11 cellular contexts compared by ENCODE assay signal in genomic region chr3:115702598-115702997, GRCh38.
"Had no signal": no experiment of that assay in that cellular context is flagged by ENCODE, and none has a peak within 500 bp of the region (broad histone marks: within the 10 kb centered on the region; RNA-seq: fewer than 3 reads in every experiment).

No MANE protein-coding gene starts in this region.

- FAIRE-seq: H1, H54 had no signal

- H3K9me3 Mint-ChIP-seq: GM23338, H9, HFFc6 had no signal

- H3K9me3 ChIP-seq: HAP-1 had no signal

- H3K4me2 ChIP-seq: GM23338 had no signal

- H3K36me3 ChIP-seq: HAP-1 had no signal

- DNase-seq: GM23248, GOT3, H7, H9, HCEC 1CT, HFFc6 had no signal

- ATAC-seq: GM23338, HCT116 had no signal

- H3K4me1 ChIP-seq: HAP-1 had no signal

- H3K27ac ChIP-seq: GM23248 had no signal

- H2AFZ ChIP-seq: GM23248, GM23338 had no signal

- H3K9ac ChIP-seq: GM23248 had no signal

- H3K27ac Mint-ChIP-seq: GM23338, H9, HFFc6 had no signal

- H3K4me3 ChIP-seq: GM23248, GM23338, HAP-1 had no signal

- H3K4me3 Mint-ChIP-seq: GM23338, H9, HFFc6 had no signal
